8 cellular contexts compared by ENCODE assay signal in the genomic region with DNA sequence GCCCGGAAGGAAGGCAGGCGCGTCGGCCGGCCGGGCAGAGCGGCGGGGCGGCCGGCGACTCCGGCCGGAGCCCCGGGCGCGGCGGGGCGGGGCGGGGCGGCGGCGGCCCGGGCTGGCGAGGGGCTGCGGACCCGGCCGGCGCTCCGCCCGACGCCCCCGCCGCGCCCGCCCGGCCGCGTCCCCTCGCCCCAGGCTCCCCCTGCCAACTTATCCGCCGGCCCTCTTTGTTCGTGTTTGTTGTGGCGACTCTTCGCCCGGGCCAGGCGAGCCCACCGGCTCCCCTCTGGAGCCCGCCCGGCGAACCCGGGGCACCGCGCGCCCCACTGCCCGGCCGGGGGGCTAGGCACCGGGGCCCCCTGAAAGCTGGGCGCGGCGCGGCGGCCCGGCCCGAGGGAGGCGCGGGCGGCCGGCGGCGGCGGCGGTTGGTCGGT. TPM values are rescaled to one million over a fixed set of nuclear protein-coding genes. Genes with fewer than 3 reads are reported as not detected.
DNase-seq lines count a peak whose midpoint lies in the region; ATAC-seq and TF ChIP-seq lines count a peak whose summit lies in the region.

No MANE protein-coding gene starts in this region.

- H3K27ac ChIP-seq in hepatocyte = peak overlapping the region; percentile 90
- H3K27ac ChIP-seq in spleen = peak overlapping the region; percentile 85 to 100 (median 98)

- peaks cover 18% of the 10 kb centered on the region for H3K27me3 ChIP-seq in hepatocyte
- no peaks in the 10 kb centered on the region for H3K27me3 ChIP-seq in spleen (replicated peaks in 1 of 7)

- intact Hi-C loops in spleen (cut with DNase I; ENCODE audit: low total_unique reads) = loop anchor here (5.0 kb wide), 1 partner anchor 56 kb away; no protein-coding TSS in a partner anchor

- no peaks in the 10 kb centered on the region for H3K9me3 ChIP-seq in hepatocyte (ENCODE audit: low read depth)
- H3K9me3 ChIP-seq in spleen = peaks cover 0 to 4% (median 0%) of the 10 kb centered on the region in 8 donors

- peak overlapping the region; percentile 84 for H2AFZ ChIP-seq in hepatocyte

- H3K4me1 ChIP-seq in hepatocyte (ENCODE audit: insufficient read depth) = no peaks in the 10 kb centered on the region
- H3K4me1 ChIP-seq in spleen = peaks cover 10 to 54% (median 28%) of the 10 kb centered on the region in 6 donors

- under 1% methylated on average over 30 of the region's 73 CpGs for WGBS in hepatocyte (ENCODE audit: low lambda C conversion rate, missing lambda C conversion rate)
- 1 to 8% (median 1%) methylated on average over 2 to 73 of the region's 73 CpGs; no CpG with 5 or more reads in 1 of the 5 donors for WGBS in spleen, 5 donors

- no peaks in the 10 kb centered on the region for H3K9me2 ChIP-seq in hepatocyte (replicated peaks; ENCODE audit: insufficient read depth)

- peak; percentile 11 for DNase-seq in activated CD4-positive, alpha-beta T cell treated with anti-CD3 and anti-CD28 coated beads for 1 hour
- no peak for DNase-seq in activated CD4-positive, alpha-beta T cell treated with anti-CD3 and anti-CD28 coated beads, Interleukin-2, amount 50 U/mL, for 48 hours
- DNase-seq in activated T-helper 9 cell treated with anti-CD3 and anti-CD28 coated beads, Interleukin-2, amount 50 U/mL, for 16 hours (ENCODE audit: low read depth) = peak; percentile 4
- peak; percentile 58 for DNase-seq in hepatocyte (ENCODE audit: low spot score)
- no peak for DNase-seq in spleen
- no peak for DNase-seq in amniotic stem cell (lab: John Stamatoyannopoulos, UW)
- no peak for DNase-seq in RKO (ENCODE audit: low spot score)

- peak overlapping the region; percentile 76 for H3K4me2 ChIP-seq in hepatocyte

- peaks cover 35% of the 10 kb centered on the region for H3K79me2 ChIP-seq in hepatocyte

- ATAC-seq in HG03045 (IDR thresholded peaks at IDR 0.05; ENCODE audit: unreplicated experiment) = peak; percentile 9

- no peaks in the 10 kb centered on the region for H4K20me1 ChIP-seq in hepatocyte (ENCODE audit: insufficient read depth, poor library complexity, severe bottlenecking)

- TF ChIP-seq CTCF in hepatocyte (IDR thresholded peaks at IDR 0.05; ENCODE audit: poor library complexity) = no peak
- TF ChIP-seq CTCF in spleen (IDR thresholded peaks at IDR 0.05 in 8 of 11, conservative IDR thresholded peaks at IDR 0.05 in 3 of 11) = no peak

- H3K4me3 ChIP-seq in hepatocyte = peak overlapping the region; percentile 30
- H3K4me3 ChIP-seq in spleen = peak overlapping the region; percentile 48 to 91 (median 70)

- TF ChIP-seq POLR2A in spleen (IDR thresholded peaks at IDR 0.05) = no peak

- H3K36me3 ChIP-seq in hepatocyte (replicated peaks; ENCODE audit: insufficient read depth, low read depth) (no peaks in the 10 kb centered on the region), spleen (no peaks in the 10 kb centered on the region)

RNA-seq across cellular contexts. Expression of a gene that starts 0.5 kb away (rescaled TPM):
- total RNA-seq in hepatocyte (5.5 and 7.0 TPM in 2 replicates), spleen (10 to 100 TPM; 21.4 to 41.5 (median 25.5) TPM)
- polyA plus RNA-seq in hepatocyte (0.75 and 1.4 TPM in 2 replicates), spleen (1 to 10 TPM; 2.5 to 3.7 (median 2.7) TPM)

Comparison
In these comparisons a context has a peak if more than half of its experiments do, and no peak if none do; other contexts are left out.
1. DNase-seq: peak in activated CD4-positive, alpha-beta T cell treated with anti-CD3 and anti-CD28 coated beads for 1 hour (single experiment), activated T-helper 9 cell treated with anti-CD3 and anti-CD28 coated beads, Interleukin-2, amount 50 U/mL, for 16 hours (single experiment) and hepatocyte (single experiment); none in activated CD4-positive, alpha-beta T cell treated with anti-CD3 and anti-CD28 coated beads, Interleukin-2, amount 50 U/mL, for 48 hours (0 of 2), spleen (single experiment), amniotic stem cell (single experiment) and RKO (single experiment).